ENCODE assay signal across 2 cellular contexts in the genomic region with DNA sequence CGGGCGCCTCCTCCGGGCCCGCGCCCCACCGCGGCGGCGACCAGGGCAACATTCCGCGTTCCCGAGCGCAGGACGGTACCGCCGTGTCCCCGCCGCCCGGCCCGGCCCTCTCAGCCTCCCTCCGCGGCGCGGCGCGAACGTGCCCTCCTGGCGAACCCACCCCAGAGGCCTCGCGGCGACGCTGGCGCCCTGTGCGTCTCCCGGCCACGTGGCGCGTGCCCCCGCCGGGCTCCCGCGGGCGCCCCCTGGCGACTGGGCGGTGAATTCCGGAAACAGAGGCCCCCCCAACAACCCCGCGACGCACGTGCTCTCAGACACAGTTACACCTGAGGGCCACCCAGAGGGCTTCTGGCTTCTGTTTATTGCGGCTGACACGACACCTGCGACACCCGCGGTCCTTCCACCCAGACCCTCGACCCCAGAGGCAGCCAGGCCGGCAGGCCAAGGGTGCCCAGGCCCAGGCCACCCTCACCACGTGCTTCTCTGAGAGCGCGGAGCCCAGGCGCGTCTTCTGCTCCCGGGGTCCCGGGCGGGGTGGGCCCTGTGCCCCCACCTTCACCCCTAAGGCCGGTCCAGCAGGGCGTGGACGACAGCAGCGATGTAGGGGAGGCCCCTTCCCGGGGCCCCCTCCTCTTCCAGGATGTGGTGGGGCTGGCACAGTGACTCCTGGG.
TF ChIP-seq lines count a peak whose summit lies in the region.

A gene (minus strand): TSS at position 210 of the 671 bp plus-strand sequence. CDS start 158 bp downstream, at position 52.

TF ChIP-seq in WTC11, 78 proteins besides CTCF, POLR2A, EP300 and RAD21 (continued from another document and continues in another):
- TF ChIP-seq, protein P1, sequence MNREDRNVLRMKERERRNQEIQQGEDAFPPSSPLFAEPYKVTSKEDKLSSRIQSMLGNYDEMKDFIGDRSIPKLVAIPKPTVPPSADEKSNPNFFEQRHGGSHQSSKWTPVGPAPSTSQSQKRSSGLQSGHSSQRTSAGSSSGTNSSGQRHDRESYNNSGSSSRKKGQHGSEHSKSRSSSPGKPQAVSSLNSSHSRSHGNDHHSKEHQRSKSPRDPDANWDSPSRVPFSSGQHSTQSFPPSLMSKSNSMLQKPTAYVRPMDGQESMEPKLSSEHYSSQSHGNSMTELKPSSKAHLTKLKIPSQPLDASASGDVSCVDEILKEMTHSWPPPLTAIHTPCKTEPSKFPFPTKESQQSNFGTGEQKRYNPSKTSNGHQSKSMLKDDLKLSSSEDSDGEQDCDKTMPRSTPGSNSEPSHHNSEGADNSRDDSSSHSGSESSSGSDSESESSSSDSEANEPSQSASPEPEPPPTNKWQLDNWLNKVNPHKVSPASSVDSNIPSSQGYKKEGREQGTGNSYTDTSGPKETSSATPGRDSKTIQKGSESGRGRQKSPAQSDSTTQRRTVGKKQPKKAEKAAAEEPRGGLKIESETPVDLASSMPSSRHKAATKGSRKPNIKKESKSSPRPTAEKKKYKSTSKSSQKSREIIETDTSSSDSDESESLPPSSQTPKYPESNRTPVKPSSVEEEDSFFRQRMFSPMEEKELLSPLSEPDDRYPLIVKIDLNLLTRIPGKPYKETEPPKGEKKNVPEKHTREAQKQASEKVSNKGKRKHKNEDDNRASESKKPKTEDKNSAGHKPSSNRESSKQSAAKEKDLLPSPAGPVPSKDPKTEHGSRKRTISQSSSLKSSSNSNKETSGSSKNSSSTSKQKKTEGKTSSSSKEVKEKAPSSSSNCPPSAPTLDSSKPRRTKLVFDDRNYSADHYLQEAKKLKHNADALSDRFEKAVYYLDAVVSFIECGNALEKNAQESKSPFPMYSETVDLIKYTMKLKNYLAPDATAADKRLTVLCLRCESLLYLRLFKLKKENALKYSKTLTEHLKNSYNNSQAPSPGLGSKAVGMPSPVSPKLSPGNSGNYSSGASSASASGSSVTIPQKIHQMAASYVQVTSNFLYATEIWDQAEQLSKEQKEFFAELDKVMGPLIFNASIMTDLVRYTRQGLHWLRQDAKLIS (CRISPR knock-in tag; IDR thresholded peaks at IDR 0.05; ENCODE audit: borderline replicate concordance), result no peak
- TF ChIP-seq ZBTB21 (CRISPR knock-in tag; IDR thresholded peaks at IDR 0.05; ENCODE audit: borderline replicate concordance) (no peak), SOX15 (CRISPR knock-in tag; IDR thresholded peaks at IDR 0.05) (no peak), FOXP1 (CRISPR knock-in tag; IDR thresholded peaks at IDR 0.05; ENCODE audit: borderline replicate concordance) (no peak), NR2C2 (CRISPR knock-in tag; IDR thresholded peaks at IDR 0.05) (no peak), TCF7 (CRISPR knock-in tag; IDR thresholded peaks at IDR 0.05; ENCODE audit: low read depth) (no peak), PRRX2 (CRISPR knock-in tag; IDR thresholded peaks at IDR 0.05) (no peak), ZNF263 (CRISPR knock-in tag; IDR thresholded peaks at IDR 0.05; ENCODE audit: low read depth) (no peak), FOXK1 (CRISPR knock-in tag; IDR thresholded peaks at IDR 0.05) (peak; percentile 58; the same call in 1 of the 2 replicates)
- TF ChIP-seq, protein P2, sequence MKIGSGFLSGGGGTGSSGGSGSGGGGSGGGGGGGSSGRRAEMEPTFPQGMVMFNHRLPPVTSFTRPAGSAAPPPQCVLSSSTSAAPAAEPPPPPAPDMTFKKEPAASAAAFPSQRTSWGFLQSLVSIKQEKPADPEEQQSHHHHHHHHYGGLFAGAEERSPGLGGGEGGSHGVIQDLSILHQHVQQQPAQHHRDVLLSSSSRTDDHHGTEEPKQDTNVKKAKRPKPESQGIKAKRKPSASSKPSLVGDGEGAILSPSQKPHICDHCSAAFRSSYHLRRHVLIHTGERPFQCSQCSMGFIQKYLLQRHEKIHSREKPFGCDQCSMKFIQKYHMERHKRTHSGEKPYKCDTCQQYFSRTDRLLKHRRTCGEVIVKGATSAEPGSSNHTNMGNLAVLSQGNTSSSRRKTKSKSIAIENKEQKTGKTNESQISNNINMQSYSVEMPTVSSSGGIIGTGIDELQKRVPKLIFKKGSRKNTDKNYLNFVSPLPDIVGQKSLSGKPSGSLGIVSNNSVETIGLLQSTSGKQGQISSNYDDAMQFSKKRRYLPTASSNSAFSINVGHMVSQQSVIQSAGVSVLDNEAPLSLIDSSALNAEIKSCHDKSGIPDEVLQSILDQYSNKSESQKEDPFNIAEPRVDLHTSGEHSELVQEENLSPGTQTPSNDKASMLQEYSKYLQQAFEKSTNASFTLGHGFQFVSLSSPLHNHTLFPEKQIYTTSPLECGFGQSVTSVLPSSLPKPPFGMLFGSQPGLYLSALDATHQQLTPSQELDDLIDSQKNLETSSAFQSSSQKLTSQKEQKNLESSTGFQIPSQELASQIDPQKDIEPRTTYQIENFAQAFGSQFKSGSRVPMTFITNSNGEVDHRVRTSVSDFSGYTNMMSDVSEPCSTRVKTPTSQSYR (CRISPR knock-in tag; IDR thresholded peaks at IDR 0.05), result no peak
- TF ChIP-seq, protein P3, sequence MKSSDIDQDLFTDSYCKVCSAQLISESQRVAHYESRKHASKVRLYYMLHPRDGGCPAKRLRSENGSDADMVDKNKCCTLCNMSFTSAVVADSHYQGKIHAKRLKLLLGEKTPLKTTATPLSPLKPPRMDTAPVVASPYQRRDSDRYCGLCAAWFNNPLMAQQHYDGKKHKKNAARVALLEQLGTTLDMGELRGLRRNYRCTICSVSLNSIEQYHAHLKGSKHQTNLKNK (CRISPR knock-in tag; IDR thresholded peaks at IDR 0.05), result no peak
- TF ChIP-seq, protein P4, sequence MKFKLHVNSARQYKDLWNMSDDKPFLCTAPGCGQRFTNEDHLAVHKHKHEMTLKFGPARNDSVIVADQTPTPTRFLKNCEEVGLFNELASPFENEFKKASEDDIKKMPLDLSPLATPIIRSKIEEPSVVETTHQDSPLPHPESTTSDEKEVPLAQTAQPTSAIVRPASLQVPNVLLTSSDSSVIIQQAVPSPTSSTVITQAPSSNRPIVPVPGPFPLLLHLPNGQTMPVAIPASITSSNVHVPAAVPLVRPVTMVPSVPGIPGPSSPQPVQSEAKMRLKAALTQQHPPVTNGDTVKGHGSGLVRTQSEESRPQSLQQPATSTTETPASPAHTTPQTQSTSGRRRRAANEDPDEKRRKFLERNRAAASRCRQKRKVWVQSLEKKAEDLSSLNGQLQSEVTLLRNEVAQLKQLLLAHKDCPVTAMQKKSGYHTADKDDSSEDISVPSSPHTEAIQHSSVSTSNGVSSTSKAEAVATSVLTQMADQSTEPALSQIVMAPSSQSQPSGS (CRISPR knock-in tag; IDR thresholded peaks at IDR 0.05; ENCODE audit: borderline replicate concordance, low read depth), result no peak
- TF ChIP-seq, protein P5, sequence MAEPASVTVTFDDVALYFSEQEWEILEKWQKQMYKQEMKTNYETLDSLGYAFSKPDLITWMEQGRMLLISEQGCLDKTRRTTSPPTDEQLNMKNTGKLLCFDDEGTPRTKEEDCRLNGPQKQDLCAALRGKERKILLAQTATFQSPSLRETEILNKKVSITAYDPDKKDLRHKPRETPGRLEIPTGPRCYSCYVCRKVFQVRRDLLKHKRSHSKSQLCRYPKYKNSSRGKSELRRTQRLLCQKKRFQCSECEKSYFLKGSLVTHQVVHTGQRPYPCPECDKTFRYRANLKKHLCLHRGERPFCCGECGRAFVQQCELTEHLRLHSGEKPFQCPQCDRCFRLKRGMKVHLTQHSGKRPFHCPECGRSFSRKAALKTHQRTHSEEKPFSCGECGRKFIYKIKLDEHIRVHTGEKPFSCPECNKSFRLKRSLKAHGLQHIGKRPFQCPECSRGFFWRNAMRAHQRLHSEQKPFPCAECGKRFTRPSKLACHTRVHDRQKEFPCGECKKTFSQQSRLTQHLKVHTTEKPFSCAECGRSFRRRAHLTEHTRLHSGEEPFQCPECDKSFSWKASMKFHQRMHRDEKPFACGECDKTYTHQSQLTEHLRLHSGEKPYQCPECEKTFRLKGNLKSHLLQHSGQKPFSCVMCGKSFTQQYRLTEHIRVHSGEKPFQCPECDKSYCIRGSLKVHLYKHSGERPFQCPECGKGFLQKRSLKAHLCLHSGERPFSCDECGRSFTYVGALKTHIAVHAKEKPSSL (CRISPR knock-in tag; conservative IDR thresholded peaks at IDR 0.05), result no peak

TF ChIP-seq in liver, 16 proteins besides CTCF, POLR2A, EP300 and RAD21 (continued from another document):
- TF ChIP-seq HNF4A (conservative IDR thresholded peaks at IDR 0.05) (no peak), HNF4G (IDR thresholded peaks at IDR 0.05) (no peak), EGR1 (IDR thresholded peaks at IDR 0.05; ENCODE audit: low read depth in 2 of 2) (no peak), JUND (IDR thresholded peaks at IDR 0.05) (no peak), RXRA (IDR thresholded peaks at IDR 0.05) (no peak), TAF1 (conservative IDR thresholded peaks at IDR 0.05) (no peak)
- TF ChIP-seq, protein P6, sequence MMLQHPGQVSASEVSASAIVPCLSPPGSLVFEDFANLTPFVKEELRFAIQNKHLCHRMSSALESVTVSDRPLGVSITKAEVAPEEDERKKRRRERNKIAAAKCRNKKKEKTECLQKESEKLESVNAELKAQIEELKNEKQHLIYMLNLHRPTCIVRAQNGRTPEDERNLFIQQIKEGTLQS (IDR thresholded peaks at IDR 0.05), result no peak
- TF ChIP-seq, protein P7, sequence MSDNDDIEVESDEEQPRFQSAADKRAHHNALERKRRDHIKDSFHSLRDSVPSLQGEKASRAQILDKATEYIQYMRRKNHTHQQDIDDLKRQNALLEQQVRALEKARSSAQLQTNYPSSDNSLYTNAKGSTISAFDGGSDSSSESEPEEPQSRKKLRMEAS (IDR thresholded peaks at IDR 0.05), result no peak
TF ChIP-seq in liver: peak in this region for 0.
